In genomic region chr20:41587523-41587922, GRCh38 we compare ENCODE assay signal across 18 cellular contexts. TPM values are rescaled to one million over a fixed set of nuclear protein-coding genes. Genes with fewer than 3 reads are reported as not detected.
A peak's percentile ranks its signal among the peaks of the same experiment; 100 is the strongest.
DNase-seq lines count a peak whose midpoint lies in the region; ATAC-seq and TF ChIP-seq lines count a peak whose summit lies in the region.
"Had no signal": no experiment of that assay in that cellular context is flagged by ENCODE, and none has a peak within 500 bp of the region (broad histone marks: within the 10 kb centered on the region; RNA-seq: fewer than 3 reads in every experiment).

No MANE protein-coding gene starts in this region.

- H2AFZ ChIP-seq in osteoblast (ENCODE audit: low read length) = no peak overlapping the region
- H2AFZ ChIP-seq: PC-9 had no signal

- H4K20me1 ChIP-seq in osteoblast (ENCODE audit: insufficient read depth, low read length) = peaks cover 53% of the 10 kb centered on the region

- DNase-seq in ELR (ENCODE audit: low read depth) (peak; percentile 40), endodermal cell (no peak), osteoblast (ENCODE audit: insufficient read length, low spot score, missing footprints) (peak; percentile 8), endothelial cell (ENCODE audit: low spot score) (no peak), HuH-7 (ENCODE audit: low spot score) (no peak), GM10266 (ENCODE audit: extremely low spot score) (no peak)
- DNase-seq: CD8-positive, alpha-beta memory T cell; DMS 273 treated with DMSO at 0.1 percent for 48 hours; Karpas-422; NCI-H1417 treated with DMSO at 0.1 percent for 48 hours; NCI-H2029 treated with DMSO at 0.1 percent for 48 hours; NCI-H526 treated with DMSO at 0.1 percent for 48 hours; PC-9; SHP77 had no signal

- H3K4me3 ChIP-seq in endodermal cell (ENCODE audit: low read length) (peak overlapping the region; percentile 51), osteoblast (ENCODE audit: insufficient read depth, low read length) (no peak overlapping the region)
- H3K4me3 ChIP-seq: BLaER1, HAP-1, PC-9 had no signal

- H3K27me3 Mint-ChIP-seq in endodermal cell (ENCODE audit: insufficient read depth) (no peaks in the 10 kb centered on the region), endothelial cell (ENCODE audit: unreplicated experiment) (peaks cover 3% of the 10 kb centered on the region)

- TF ChIP-seq CTCF in endodermal cell (conservative IDR thresholded peaks at IDR 0.05) (no peak), osteoblast (IDR thresholded peaks at IDR 0.05; ENCODE audit: extremely low read depth, low read depth, low read length) (no peak), endothelial cell (IDR thresholded peaks at IDR 0.05; ENCODE audit: unreplicated experiment) (no peak), GM10266 (IDR thresholded peaks at IDR 0.05; ENCODE audit: control insufficient read depth, insufficient read depth, low read depth, missing control alignments) (no peak)

- ATAC-seq in HG02870 (IDR thresholded peaks at IDR 0.05; ENCODE audit: unreplicated experiment) (peak; percentile 47), GM21526 (IDR thresholded peaks at IDR 0.05; ENCODE audit: low FRiP score, unreplicated experiment) (no peak)

- H3K27me3 ChIP-seq in endodermal cell (ENCODE audit: control insufficient read depth, insufficient read depth, low read length, poor library complexity, severe bottlenecking) (no peaks in the 10 kb centered on the region), osteoblast (ENCODE audit: insufficient read depth, low read length) (no peaks in the 10 kb centered on the region)
- H3K27me3 ChIP-seq: BLaER1 had no signal

- H3K4me1 ChIP-seq in endodermal cell (ENCODE audit: control insufficient read depth, insufficient read depth, low read length) (no peaks in the 10 kb centered on the region), osteoblast (ENCODE audit: insufficient read depth, low read length) (peaks cover 11% of the 10 kb centered on the region)
- H3K4me1 ChIP-seq: BLaER1, HAP-1 had no signal

- no peaks in the 10 kb centered on the region for H3K4me1 Mint-ChIP-seq in endodermal cell
- no peaks in the 10 kb centered on the region for H3K4me1 Mint-ChIP-seq in endothelial cell (ENCODE audit: unreplicated experiment)

- 91% methylated on average over 2 of the region's 2 CpGs; no CpG with 5 or more reads in 1 of the 2 experiments for WGBS in endodermal cell (ENCODE audit: insufficient coverage in 1 of 2, insufficient read length in 1 of 2), 2 experiments

- H3K79me2 ChIP-seq in osteoblast (ENCODE audit: insufficient read depth, low read length) = peaks cover 53% of the 10 kb centered on the region

- peaks cover 46% of the 10 kb centered on the region for H3K36me3 Mint-ChIP-seq in endodermal cell (ENCODE audit: low read depth)
- H3K36me3 Mint-ChIP-seq in endothelial cell (ENCODE audit: low read depth, unreplicated experiment) = peaks cover 15% of the 10 kb centered on the region

- H3K36me3 ChIP-seq in endodermal cell (ENCODE audit: control insufficient read depth, insufficient read depth, low read length) = peaks cover 3% of the 10 kb centered on the region
- H3K36me3 ChIP-seq in osteoblast (ENCODE audit: insufficient read depth, low read length) = no peaks in the 10 kb centered on the region

- no peak overlapping the region for H3K9ac ChIP-seq in endodermal cell (ENCODE audit: extremely low read depth, low read length, poor library complexity, severe bottlenecking)
- H3K9ac ChIP-seq: BLaER1 had no signal

- no peak overlapping the region for H3K4me3 Mint-ChIP-seq in endodermal cell
- H3K4me3 Mint-ChIP-seq in endothelial cell (ENCODE audit: unreplicated experiment) = no peak overlapping the region

- H3K4me2 ChIP-seq in osteoblast (ENCODE audit: insufficient read depth, low read length) = no peak overlapping the region
- H3K4me2 ChIP-seq: BLaER1, PC-9 had no signal

- H3K9me3 ChIP-seq in endodermal cell (ENCODE audit: control insufficient read depth, low read length) = peaks cover 39% of the 10 kb centered on the region
- H3K9me3 ChIP-seq in osteoblast (ENCODE audit: low read depth, low read length) = no peaks in the 10 kb centered on the region

- H3K9me3 Mint-ChIP-seq in endodermal cell (peaks cover 42% of the 10 kb centered on the region), endothelial cell (ENCODE audit: unreplicated experiment) (no peaks in the 10 kb centered on the region)

- H3K27ac ChIP-seq in endodermal cell (ENCODE audit: low read depth, low read length) (no peak overlapping the region), osteoblast (ENCODE audit: low read depth, low read length) (no peak overlapping the region)
- H3K27ac ChIP-seq: BLaER1, PC-9 had no signal

- peak overlapping the region; percentile 32 for H3K27ac Mint-ChIP-seq in endodermal cell
- H3K27ac Mint-ChIP-seq in endothelial cell (ENCODE audit: unreplicated experiment) = no peak overlapping the region
- H3K27ac Mint-ChIP-seq: CD8-positive, alpha-beta memory T cell had no signal

RNA-seq across cellular contexts. Expression of gene CHD6, which starts 30.7 kb away (rescaled TPM):
- 100 to 1,000 TPM in 1 of 2 donors, 10 to 100 TPM in 1; 82.5 to 107 TPM for total RNA-seq in endodermal cell
- 36.4 TPM for polyA plus RNA-seq in endodermal cell (2013, experiment 1 of 2)
- 32.1 TPM for polyA plus RNA-seq in endodermal cell (2013, experiment 2 of 2)
- 32.2 and 34.2 TPM in 2 replicates for total RNA-seq in osteoblast
- 71.8 TPM for total RNA-seq in endothelial cell (ENCODE audit: unreplicated experiment)

Comparison
In these comparisons a context has a peak if more than half of its experiments do, and no peak if none do; other contexts are left out.
1. DNase-seq: peak in ELR (single experiment) and osteoblast (single experiment); none in endodermal cell (single experiment), endothelial cell (single experiment), HuH-7 (single experiment) and GM10266 (single experiment).